2 cellular contexts compared by ENCODE assay signal in genomic region chr11:61609000-61609969, GRCh38.
A peak's percentile ranks its signal among the peaks of the same experiment; 100 is the strongest.
TF ChIP-seq lines count a peak whose summit lies in the region.

No MANE protein-coding gene starts in this region.

TF ChIP-seq in HEK293, 187 proteins besides CTCF, POLR2A, EP300 and RAD21 (continued from another document):
- TF ChIP-seq ZSCAN5A (tag by site-specific recombination; IDR thresholded peaks at IDR 0.05) = no peak
- TF ChIP-seq ZNF843 (tag by site-specific recombination; IDR thresholded peaks at IDR 0.05) = no peak
- no peak for TF ChIP-seq ZNF664 (tag by site-specific recombination; IDR thresholded peaks at IDR 0.05)
- TF ChIP-seq TRIM28 (IDR thresholded peaks at IDR 0.05; ENCODE audit: borderline replicate concordance, low read length) = no peak
- peak; percentile 35; the same call in 1 of the 2 replicates for TF ChIP-seq ZNF366 (tag by site-specific recombination; conservative IDR thresholded peaks at IDR 0.05)
- no peak for TF ChIP-seq ZBTB21 (tag by site-specific recombination; IDR thresholded peaks at IDR 0.05)
- no peak for TF ChIP-seq ZNF747 (tag by site-specific recombination; IDR thresholded peaks at IDR 0.05)

TF ChIP-seq in HepG2, 621 proteins besides CTCF, POLR2A, EP300 and RAD21 (continued from another document and continues in another):
- TF ChIP-seq PBX3 (CRISPR knock-in tag; IDR thresholded peaks at IDR 0.05; ENCODE audit: borderline replicate concordance) (no peak), MLX (CRISPR knock-in tag; IDR thresholded peaks at IDR 0.05) (peak; percentile 84; the same call in 1 of the 2 replicates), CREB1 (IDR thresholded peaks at IDR 0.05) (peak; percentile 91), CREB1 (CRISPR knock-in tag; IDR thresholded peaks at IDR 0.05) (peak; percentile 89), MTA1 (CRISPR knock-in tag; IDR thresholded peaks at IDR 0.05; ENCODE audit: borderline replicate concordance) (peak; percentile 98), ZNF121 (CRISPR knock-in tag; IDR thresholded peaks at IDR 0.05) (peak; percentile 97), SNAPC4 (CRISPR knock-in tag; IDR thresholded peaks at IDR 0.05) (no peak), SKI (IDR thresholded peaks at IDR 0.05; ENCODE audit: partially characterized antibody) (no peak), ZFP1 (CRISPR knock-in tag; IDR thresholded peaks at IDR 0.05) (no peak; the same call in 1 of the 2 replicates), ZSCAN9 (CRISPR knock-in tag; IDR thresholded peaks at IDR 0.05; ENCODE audit: borderline replicate concordance) (peak; percentile 31; the same call in 1 of the 2 replicates), MIER3 (CRISPR knock-in tag; IDR thresholded peaks at IDR 0.05; ENCODE audit: borderline replicate concordance) (peak; percentile 63; the same call in 1 of the 2 replicates), ZNF329 (CRISPR knock-in tag; IDR thresholded peaks at IDR 0.05; ENCODE audit: low read depth) (no peak), MAX (IDR thresholded peaks at IDR 0.05) (no peak; the same call in 1 of the 2 replicates), FOXC1 (CRISPR knock-in tag; IDR thresholded peaks at IDR 0.05; ENCODE audit: borderline replicate concordance) (no peak), ZFP36L1 (CRISPR knock-in tag; IDR thresholded peaks at IDR 0.05) (peak; percentile 87; the same call in 1 of the 2 replicates), ZNF382 (CRISPR knock-in tag; IDR thresholded peaks at IDR 0.05; ENCODE audit: borderline replicate concordance) (no peak), BRCA1 (CRISPR knock-in tag; IDR thresholded peaks at IDR 0.05) (no peak), ERF (CRISPR knock-in tag; IDR thresholded peaks at IDR 0.05) (0 out of 2 replicates have a peak, but pooled peaks have one; percentile 28), ZNF350 (CRISPR knock-in tag; IDR thresholded peaks at IDR 0.05; ENCODE audit: borderline replicate concordance, low read depth) (peak; percentile 47; the same call in 1 of the 2 replicates), TAF15 (IDR thresholded peaks at IDR 0.05; ENCODE audit: low read depth, low read length, poor library complexity, severe bottlenecking) (no peak), CEBPG (CRISPR knock-in tag; IDR thresholded peaks at IDR 0.05) (peak; percentile 30; the same call in 1 of the 2 replicates), HOXA3 (CRISPR knock-in tag; IDR thresholded peaks at IDR 0.05) (peak; percentile 77), ZBTB8A (CRISPR knock-in tag; IDR thresholded peaks at IDR 0.05; ENCODE audit: borderline replicate concordance, low read depth) (0 out of 2 replicates have a peak, but pooled peaks have one; percentile 33), NR1H2 (CRISPR knock-in tag; IDR thresholded peaks at IDR 0.05; ENCODE audit: borderline replicate concordance, low read depth) (no peak), THYN1 (CRISPR knock-in tag; IDR thresholded peaks at IDR 0.05; ENCODE audit: borderline replicate concordance, low read depth) (no peak), MIXL1 (CRISPR knock-in tag; IDR thresholded peaks at IDR 0.05) (peak; percentile 83), ZNF652 (CRISPR knock-in tag; IDR thresholded peaks at IDR 0.05; ENCODE audit: borderline replicate concordance, low read depth) (no peak), ZFP62 (CRISPR knock-in tag; IDR thresholded peaks at IDR 0.05) (no peak), ZNF83 (CRISPR knock-in tag; IDR thresholded peaks at IDR 0.05; ENCODE audit: borderline replicate concordance) (no peak), ZMYM2 (CRISPR knock-in tag; IDR thresholded peaks at IDR 0.05) (peak; percentile 88), ZNF550 (CRISPR knock-in tag; IDR thresholded peaks at IDR 0.05; ENCODE audit: borderline replicate concordance) (no peak), ARNTL (CRISPR knock-in tag; IDR thresholded peaks at IDR 0.05) (peak; percentile 76), ZNF878 (CRISPR knock-in tag; IDR thresholded peaks at IDR 0.05) (peak; percentile 49; the same call in 1 of the 2 replicates), ETV5 (CRISPR knock-in tag; IDR thresholded peaks at IDR 0.05; ENCODE audit: borderline replicate concordance) (peak; percentile 34; the same call in 1 of the 2 replicates), ATF1 (CRISPR knock-in tag; IDR thresholded peaks at IDR 0.05) (peak; percentile 70), ZNF180 (CRISPR knock-in tag; IDR thresholded peaks at IDR 0.05; ENCODE audit: borderline replicate concordance, low read depth) (no peak), ZNF670 (CRISPR knock-in tag; IDR thresholded peaks at IDR 0.05; ENCODE audit: borderline replicate concordance) (peak; percentile 88; the same call in 1 of the 2 replicates), MATR3 (CRISPR knock-in tag; IDR thresholded peaks at IDR 0.05) (no peak), KLF6 (CRISPR knock-in tag; IDR thresholded peaks at IDR 0.05) (no peak), JUN (CRISPR knock-in tag; IDR thresholded peaks at IDR 0.05) (peak; percentile 65; the same call in 1 of the 2 replicates), ZNF549 (CRISPR knock-in tag; IDR thresholded peaks at IDR 0.05) (no peak), ATF5 (CRISPR knock-in tag; IDR thresholded peaks at IDR 0.05; ENCODE audit: low read depth) (no peak), ZSCAN20 (CRISPR knock-in tag; IDR thresholded peaks at IDR 0.05; ENCODE audit: borderline replicate concordance) (no peak), ZNF136 (CRISPR knock-in tag; IDR thresholded peaks at IDR 0.05; ENCODE audit: low read depth) (0 out of 2 replicates have a peak, but pooled peaks have one; percentile 24), PHF21A (CRISPR knock-in tag; IDR thresholded peaks at IDR 0.05) (peak; percentile 88), SAP130 (CRISPR knock-in tag; IDR thresholded peaks at IDR 0.05; ENCODE audit: low read depth) (peak; percentile 85), ZNF414 (CRISPR knock-in tag; IDR thresholded peaks at IDR 0.05) (no peak), MTA3 (CRISPR knock-in tag; IDR thresholded peaks at IDR 0.05) (no peak), ZNF367 (CRISPR knock-in tag; IDR thresholded peaks at IDR 0.05; ENCODE audit: borderline replicate concordance) (no peak), ZNF3 (CRISPR knock-in tag; IDR thresholded peaks at IDR 0.05) (no peak), TBX3 (IDR thresholded peaks at IDR 0.05; ENCODE audit: borderline replicate concordance) (peak; percentile 81; the same call in 1 of the 2 replicates), ZNF891 (CRISPR knock-in tag; IDR thresholded peaks at IDR 0.05) (no peak)
- TF ChIP-seq, protein P1, sequence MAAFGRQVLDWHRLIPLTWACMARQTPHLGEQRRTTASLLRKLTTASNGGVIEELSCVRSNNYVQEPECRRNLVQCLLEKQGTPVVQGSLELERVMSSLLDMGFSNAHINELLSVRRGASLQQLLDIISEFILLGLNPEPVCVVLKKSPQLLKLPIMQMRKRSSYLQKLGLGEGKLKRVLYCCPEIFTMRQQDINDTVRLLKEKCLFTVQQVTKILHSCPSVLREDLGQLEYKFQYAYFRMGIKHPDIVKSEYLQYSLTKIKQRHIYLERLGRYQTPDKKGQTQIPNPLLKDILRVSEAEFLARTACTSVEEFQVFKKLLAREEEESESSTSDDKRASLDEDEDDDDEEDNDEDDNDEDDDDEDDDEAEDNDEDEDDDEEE (CRISPR knock-in tag; IDR thresholded peaks at IDR 0.05) = no peak
- TF ChIP-seq, protein P2, sequence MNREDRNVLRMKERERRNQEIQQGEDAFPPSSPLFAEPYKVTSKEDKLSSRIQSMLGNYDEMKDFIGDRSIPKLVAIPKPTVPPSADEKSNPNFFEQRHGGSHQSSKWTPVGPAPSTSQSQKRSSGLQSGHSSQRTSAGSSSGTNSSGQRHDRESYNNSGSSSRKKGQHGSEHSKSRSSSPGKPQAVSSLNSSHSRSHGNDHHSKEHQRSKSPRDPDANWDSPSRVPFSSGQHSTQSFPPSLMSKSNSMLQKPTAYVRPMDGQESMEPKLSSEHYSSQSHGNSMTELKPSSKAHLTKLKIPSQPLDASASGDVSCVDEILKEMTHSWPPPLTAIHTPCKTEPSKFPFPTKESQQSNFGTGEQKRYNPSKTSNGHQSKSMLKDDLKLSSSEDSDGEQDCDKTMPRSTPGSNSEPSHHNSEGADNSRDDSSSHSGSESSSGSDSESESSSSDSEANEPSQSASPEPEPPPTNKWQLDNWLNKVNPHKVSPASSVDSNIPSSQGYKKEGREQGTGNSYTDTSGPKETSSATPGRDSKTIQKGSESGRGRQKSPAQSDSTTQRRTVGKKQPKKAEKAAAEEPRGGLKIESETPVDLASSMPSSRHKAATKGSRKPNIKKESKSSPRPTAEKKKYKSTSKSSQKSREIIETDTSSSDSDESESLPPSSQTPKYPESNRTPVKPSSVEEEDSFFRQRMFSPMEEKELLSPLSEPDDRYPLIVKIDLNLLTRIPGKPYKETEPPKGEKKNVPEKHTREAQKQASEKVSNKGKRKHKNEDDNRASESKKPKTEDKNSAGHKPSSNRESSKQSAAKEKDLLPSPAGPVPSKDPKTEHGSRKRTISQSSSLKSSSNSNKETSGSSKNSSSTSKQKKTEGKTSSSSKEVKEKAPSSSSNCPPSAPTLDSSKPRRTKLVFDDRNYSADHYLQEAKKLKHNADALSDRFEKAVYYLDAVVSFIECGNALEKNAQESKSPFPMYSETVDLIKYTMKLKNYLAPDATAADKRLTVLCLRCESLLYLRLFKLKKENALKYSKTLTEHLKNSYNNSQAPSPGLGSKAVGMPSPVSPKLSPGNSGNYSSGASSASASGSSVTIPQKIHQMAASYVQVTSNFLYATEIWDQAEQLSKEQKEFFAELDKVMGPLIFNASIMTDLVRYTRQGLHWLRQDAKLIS (CRISPR knock-in tag; IDR thresholded peaks at IDR 0.05) = no peak
- TF ChIP-seq, protein P3, sequence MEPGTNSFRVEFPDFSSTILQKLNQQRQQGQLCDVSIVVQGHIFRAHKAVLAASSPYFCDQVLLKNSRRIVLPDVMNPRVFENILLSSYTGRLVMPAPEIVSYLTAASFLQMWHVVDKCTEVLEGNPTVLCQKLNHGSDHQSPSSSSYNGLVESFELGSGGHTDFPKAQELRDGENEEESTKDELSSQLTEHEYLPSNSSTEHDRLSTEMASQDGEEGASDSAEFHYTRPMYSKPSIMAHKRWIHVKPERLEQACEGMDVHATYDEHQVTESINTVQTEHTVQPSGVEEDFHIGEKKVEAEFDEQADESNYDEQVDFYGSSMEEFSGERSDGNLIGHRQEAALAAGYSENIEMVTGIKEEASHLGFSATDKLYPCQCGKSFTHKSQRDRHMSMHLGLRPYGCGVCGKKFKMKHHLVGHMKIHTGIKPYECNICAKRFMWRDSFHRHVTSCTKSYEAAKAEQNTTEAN (CRISPR knock-in tag; conservative IDR thresholded peaks at IDR 0.05) = peak; percentile 92
